7 cellular contexts compared by ENCODE assay signal in genomic region chr6:38857815-38858214, GRCh38.
"Had no signal": no experiment of that assay in that cellular context is flagged by ENCODE, and none has a peak within 500 bp of the region (broad histone marks: within the 10 kb centered on the region; RNA-seq: fewer than 3 reads in every experiment).

No MANE protein-coding gene starts in this region.

- DNase-seq: IMR-90, KBM-7, KG1 had no signal

- H3K4me3 ChIP-seq: K562 had no signal

- ATAC-seq: HepG2, K562 had no signal

- H3K27ac ChIP-seq: HL-60, KMS-11 had no signal
